8 cellular contexts compared by ENCODE assay signal in genomic region chr1:6743189-6744101, GRCh38. TPM values are rescaled to one million over a fixed set of nuclear protein-coding genes. Genes with fewer than 3 reads are reported as not detected.
DNase-seq lines count a peak whose midpoint lies in the region; ATAC-seq, FAIRE-seq and TF ChIP-seq lines count a peak whose summit lies in the region.

No MANE protein-coding gene starts in this region.

- no peaks in the 10 kb centered on the region for H4K20me1 ChIP-seq in SK-N-SH (ENCODE audit: insufficient read depth)

- H3K36me3 ChIP-seq in SK-N-SH (replicated peaks in 1 of 2; ENCODE audit: control insufficient read depth in 1 of 2, insufficient read depth in 2 of 2, low read length in 1 of 2): no peaks in the 10 kb centered on the region

- TF ChIP-seq EP300 in SK-N-SH (IDR thresholded peaks at IDR 0.05; ENCODE audit: borderline replicate concordance in 1 of 2, low read depth in 1 of 2, low read length in 1 of 2): no peak; a peak in 1 of 4 replicates

- no peak for TF ChIP-seq CTCF in SK-N-SH (IDR thresholded peaks at IDR 0.05)
- TF ChIP-seq CTCF in D721Med (IDR thresholded peaks at IDR 0.05; ENCODE audit: insufficient read depth, missing control alignments): no peak

- WGBS in SK-N-SH (ENCODE audit: low lambda C conversion rate): 60% methylated on average over 10 of the region's 20 CpGs

- no peak for TF ChIP-seq RAD21 in SK-N-SH (IDR thresholded peaks at IDR 0.05; ENCODE audit: low read length)

- no peak overlapping the region for H3K4me3 ChIP-seq in SK-N-SH (ENCODE audit: low read depth in 2 of 2, low read length in 1 of 2)

- POLR2A ChIA-PET in SK-N-SH (lab: Yijun Ruan, JAX): no interaction called here

- no peak overlapping the region for H3K4me3 Mint-ChIP-seq in effector memory CD8-positive, alpha-beta T cell

- H3K4me2 ChIP-seq in SK-N-SH: peak overlapping the region; percentile 69

- peaks cover 0 to 9% of the 10 kb centered on the region in 2 experiments; a peak in 1 of 4 replicates for H3K4me1 ChIP-seq in SK-N-SH (ENCODE audit: control insufficient read depth in 1 of 2, insufficient read depth in 2 of 2, low read depth in 1 of 2, low read length in 1 of 2)

- H3K4me1 Mint-ChIP-seq in effector memory CD8-positive, alpha-beta T cell (ENCODE audit: low read depth in 2 of 2): peaks cover 5 to 6% of the 10 kb centered on the region in 2 donors

- peaks cover 9 to 21% of the 10 kb centered on the region in 2 donors for H3K27me3 Mint-ChIP-seq in effector memory CD8-positive, alpha-beta T cell

- H2AFZ ChIP-seq in SK-N-SH (ENCODE audit: low read depth): peak overlapping the region; percentile 79

- peak overlapping the region; percentile 71 to 93 for H3K27ac ChIP-seq in SK-N-SH (ENCODE audit: low read depth in 2 of 2, low read length in 1 of 2)

- no peaks in the 10 kb centered on the region for H3K9me3 ChIP-seq in SK-N-SH

- ATAC-seq in effector memory CD8-positive, alpha-beta T cell (replicated peaks): peak; percentile 44

- H3K27ac Mint-ChIP-seq in effector memory CD8-positive, alpha-beta T cell: peak overlapping the region in 1 of 2 donors; percentile 9

- CTCF ChIA-PET in SK-N-SH (lab: Yijun Ruan, JAX): interaction anchor here (0.6 kb wide), 1 partner anchor 584 kb away, joined by 3 read pairs; no protein-coding TSS in a partner anchor

- peak; percentile 78 for DNase-seq in AG08396 (ENCODE audit: low spot score)
- peak; percentile 17 for DNase-seq in GM19239 (ENCODE audit: insufficient read length, low spot score)
- no peak for DNase-seq in SK-N-SH
- DNase-seq in effector memory CD8-positive, alpha-beta T cell: peak in 1 of 3 experiments; percentile 7
- DNase-seq in mucosa of gallbladder (ENCODE audit: low spot score): peak; percentile 48
- no peak for DNase-seq in D721Med (ENCODE audit: insufficient read length, low spot score)
- no peak for DNase-seq in NCI-H2029 treated with DMSO at 0.1 percent for 48 hours (lab: John Stamatoyannopoulos, UW)
- DNase-seq in middle frontal gyrus (ENCODE audit: extremely low spot score, low spot score): no peak

- peaks cover 19% of the 10 kb centered on the region for H3F3A ChIP-seq in SK-N-SH (replicated peaks; ENCODE audit: insufficient read depth)

- no peaks in the 10 kb centered on the region for H3K79me2 ChIP-seq in SK-N-SH (ENCODE audit: insufficient read depth)

- H3K9ac ChIP-seq in SK-N-SH: peak overlapping the region; percentile 40; the same call in 1 of the 2 replicates

- no peaks in the 10 kb centered on the region for H3K9me2 ChIP-seq in SK-N-SH

- H3K27me3 ChIP-seq in SK-N-SH (ENCODE audit: insufficient read depth): no peaks in the 10 kb centered on the region

- peak; percentile 70 for FAIRE-seq in GM19239 (lab: Jason Lieb, UNC)
- FAIRE-seq in D721Med (lab: Jason Lieb, UNC): no peak

- H3K9me3 Mint-ChIP-seq in effector memory CD8-positive, alpha-beta T cell: no peaks in the 10 kb centered on the region

- H3K36me3 Mint-ChIP-seq in effector memory CD8-positive, alpha-beta T cell (ENCODE audit: insufficient read depth): peaks cover 7% of the 10 kb centered on the region

TF ChIP-seq in SK-N-SH, 30 proteins besides CTCF, POLR2A, EP300 and RAD21 (continues in another document):
- TF ChIP-seq CHD2 (IDR thresholded peaks at IDR 0.05; ENCODE audit: low read length, partially characterized antibody) (no peak), FOSL2 (IDR thresholded peaks at IDR 0.05; ENCODE audit: borderline replicate concordance, low read depth) (no peak), SMC3 (IDR thresholded peaks at IDR 0.05; ENCODE audit: low read depth, low read length) (no peak), JUND (IDR thresholded peaks at IDR 0.05) (peak; percentile 12; the same call in 1 of the 2 replicates), FOXJ3 (CRISPR knock-in tag; IDR thresholded peaks at IDR 0.05) (no peak), IRF3 (IDR thresholded peaks at IDR 0.05; ENCODE audit: low read depth, low read length) (no peak), SIN3A (IDR thresholded peaks at IDR 0.05; ENCODE audit: borderline replicate concordance, low read depth, low read length) (no peak), NFIC (IDR thresholded peaks at IDR 0.05; ENCODE audit: borderline replicate concordance) (peak; percentile 60; the same call in 1 of the 2 replicates), RXRA (IDR thresholded peaks at IDR 0.05; ENCODE audit: borderline replicate concordance, low read depth) (peak; percentile 18; the same call in 1 of the 2 replicates), POLR2AphosphoS5 (IDR thresholded peaks at IDR 0.05; ENCODE audit: low read depth, low read length) (0 out of 2 replicates have a peak, but pooled peaks have one; percentile 26), GATA2 (CRISPR knock-in tag; IDR thresholded peaks at IDR 0.05) (no peak), MXI1 (IDR thresholded peaks at IDR 0.05; ENCODE audit: low read depth, low read length) (no peak)
- TF ChIP-seq, protein P1, sequence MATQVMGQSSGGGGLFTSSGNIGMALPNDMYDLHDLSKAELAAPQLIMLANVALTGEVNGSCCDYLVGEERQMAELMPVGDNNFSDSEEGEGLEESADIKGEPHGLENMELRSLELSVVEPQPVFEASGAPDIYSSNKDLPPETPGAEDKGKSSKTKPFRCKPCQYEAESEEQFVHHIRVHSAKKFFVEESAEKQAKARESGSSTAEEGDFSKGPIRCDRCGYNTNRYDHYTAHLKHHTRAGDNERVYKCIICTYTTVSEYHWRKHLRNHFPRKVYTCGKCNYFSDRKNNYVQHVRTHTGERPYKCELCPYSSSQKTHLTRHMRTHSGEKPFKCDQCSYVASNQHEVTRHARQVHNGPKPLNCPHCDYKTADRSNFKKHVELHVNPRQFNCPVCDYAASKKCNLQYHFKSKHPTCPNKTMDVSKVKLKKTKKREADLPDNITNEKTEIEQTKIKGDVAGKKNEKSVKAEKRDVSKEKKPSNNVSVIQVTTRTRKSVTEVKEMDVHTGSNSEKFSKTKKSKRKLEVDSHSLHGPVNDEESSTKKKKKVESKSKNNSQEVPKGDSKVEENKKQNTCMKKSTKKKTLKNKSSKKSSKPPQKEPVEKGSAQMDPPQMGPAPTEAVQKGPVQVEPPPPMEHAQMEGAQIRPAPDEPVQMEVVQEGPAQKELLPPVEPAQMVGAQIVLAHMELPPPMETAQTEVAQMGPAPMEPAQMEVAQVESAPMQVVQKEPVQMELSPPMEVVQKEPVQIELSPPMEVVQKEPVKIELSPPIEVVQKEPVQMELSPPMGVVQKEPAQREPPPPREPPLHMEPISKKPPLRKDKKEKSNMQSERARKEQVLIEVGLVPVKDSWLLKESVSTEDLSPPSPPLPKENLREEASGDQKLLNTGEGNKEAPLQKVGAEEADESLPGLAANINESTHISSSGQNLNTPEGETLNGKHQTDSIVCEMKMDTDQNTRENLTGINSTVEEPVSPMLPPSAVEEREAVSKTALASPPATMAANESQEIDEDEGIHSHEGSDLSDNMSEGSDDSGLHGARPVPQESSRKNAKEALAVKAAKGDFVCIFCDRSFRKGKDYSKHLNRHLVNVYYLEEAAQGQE (IDR thresholded peaks at IDR 0.05; ENCODE audit: low read depth, low read length): no peak
- TF ChIP-seq, protein P2, sequence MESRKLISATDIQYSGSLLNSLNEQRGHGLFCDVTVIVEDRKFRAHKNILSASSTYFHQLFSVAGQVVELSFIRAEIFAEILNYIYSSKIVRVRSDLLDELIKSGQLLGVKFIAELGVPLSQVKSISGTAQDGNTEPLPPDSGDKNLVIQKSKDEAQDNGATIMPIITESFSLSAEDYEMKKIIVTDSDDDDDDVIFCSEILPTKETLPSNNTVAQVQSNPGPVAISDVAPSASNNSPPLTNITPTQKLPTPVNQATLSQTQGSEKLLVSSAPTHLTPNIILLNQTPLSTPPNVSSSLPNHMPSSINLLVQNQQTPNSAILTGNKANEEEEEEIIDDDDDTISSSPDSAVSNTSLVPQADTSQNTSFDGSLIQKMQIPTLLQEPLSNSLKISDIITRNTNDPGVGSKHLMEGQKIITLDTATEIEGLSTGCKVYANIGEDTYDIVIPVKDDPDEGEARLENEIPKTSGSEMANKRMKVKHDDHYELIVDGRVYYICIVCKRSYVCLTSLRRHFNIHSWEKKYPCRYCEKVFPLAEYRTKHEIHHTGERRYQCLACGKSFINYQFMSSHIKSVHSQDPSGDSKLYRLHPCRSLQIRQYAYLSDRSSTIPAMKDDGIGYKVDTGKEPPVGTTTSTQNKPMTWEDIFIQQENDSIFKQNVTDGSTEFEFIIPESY (IDR thresholded peaks at IDR 0.05; ENCODE audit: borderline replicate concordance, low read depth): no peak
- TF ChIP-seq, protein P3, sequence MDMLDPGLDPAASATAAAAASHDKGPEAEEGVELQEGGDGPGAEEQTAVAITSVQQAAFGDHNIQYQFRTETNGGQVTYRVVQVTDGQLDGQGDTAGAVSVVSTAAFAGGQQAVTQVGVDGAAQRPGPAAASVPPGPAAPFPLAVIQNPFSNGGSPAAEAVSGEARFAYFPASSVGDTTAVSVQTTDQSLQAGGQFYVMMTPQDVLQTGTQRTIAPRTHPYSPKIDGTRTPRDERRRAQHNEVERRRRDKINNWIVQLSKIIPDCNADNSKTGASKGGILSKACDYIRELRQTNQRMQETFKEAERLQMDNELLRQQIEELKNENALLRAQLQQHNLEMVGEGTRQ (IDR thresholded peaks at IDR 0.05; ENCODE audit: borderline replicate concordance, low read depth, low read length): no peak

RNA-seq across cellular contexts. Expression of gene CAMTA1, which starts 41.8 kb away (rescaled TPM):
- 44.1 and 63.1 TPM in 2 replicates for polyA plus RNA-seq in SK-N-SH (2012; rRNA removed)
- 86.4 and 126 TPM in 2 replicates for polyA plus RNA-seq in SK-N-SH (2012; cell fraction: cytosol; rRNA removed)
- 17.2 and 18.0 TPM in 2 replicates for polyA plus RNA-seq in SK-N-SH (2012; cell fraction: nucleus; rRNA removed)
- total RNA-seq in mucosa of gallbladder: 67.9 TPM

RNA-seq across cellular contexts. Expression of gene DNAJC11, which starts 41.8 kb away (rescaled TPM):
- 35.5 and 38.2 TPM in 2 replicates for polyA plus RNA-seq in SK-N-SH (2012; rRNA removed)
- 29.5 and 29.9 TPM in 2 replicates for polyA plus RNA-seq in SK-N-SH (2012; cell fraction: cytosol; rRNA removed)
- 71.0 and 76.7 TPM in 2 replicates for polyA plus RNA-seq in SK-N-SH (2012; cell fraction: nucleus; rRNA removed)
- total RNA-seq in mucosa of gallbladder: 45.6 TPM

Comparison
In these comparisons a context has a peak if more than half of its experiments do, and no peak if none do; other contexts are left out.
1. DNase-seq: peak in AG08396 (single experiment), GM19239 (single experiment) and mucosa of gallbladder (single experiment); none in SK-N-SH (single experiment), D721Med (single experiment), NCI-H2029 treated with DMSO at 0.1 percent for 48 hours (single experiment) and middle frontal gyrus (single experiment).